Comparison of ENCODE assay signal across 8 cellular contexts in genomic region chr17:75588546-75589016, GRCh38. TPM values are rescaled to one million over a fixed set of nuclear protein-coding genes. Genes with fewer than 3 reads are reported as not detected.
DNase-seq lines count a peak whose midpoint lies in the region; ATAC-seq, FAIRE-seq and TF ChIP-seq lines count a peak whose summit lies in the region.
"Had no signal": no experiment of that assay in that cellular context is flagged by ENCODE, and none has a peak within 500 bp of the region (broad histone marks: within the 10 kb centered on the region; RNA-seq: fewer than 3 reads in every experiment).

No MANE protein-coding gene starts in this region.

- DNase-seq in astrocyte (ENCODE audit: low read depth) (no peak), left lobe of liver (ENCODE audit: low spot score) (peak; percentile 85), substantia nigra (lab: John Stamatoyannopoulos, UW) (peak in 32 of 49 donors; percentile 17 to 95 (median 59)), SHP77 treated with DMSO at 0.1 percent for 48 hours (lab: John Stamatoyannopoulos, UW) (no peak)
- no peak for DNase-seq in stimulated activated CD4-positive, alpha-beta T cell treated with anti-CD3 and anti-CD28 coated beads, Interleukin-2, amount 100 ng/mL, for 48 hours

- H3K9me3 ChIP-seq in astrocyte (ENCODE audit: insufficient read depth, low read depth, low read length), result no peaks in the 10 kb centered on the region

- H3K9ac ChIP-seq in astrocyte (ENCODE audit: low read length), result peak overlapping the region; percentile 31

- H3K4me1 ChIP-seq in astrocyte (ENCODE audit: insufficient read depth, low read length), result no peaks in the 10 kb centered on the region

- H3K4me2 ChIP-seq in astrocyte (ENCODE audit: low read length), result peak overlapping the region; percentile 81

- TF ChIP-seq CTCF in astrocyte (IDR thresholded peaks at IDR 0.05; ENCODE audit: insufficient read depth, low read depth, low read length), result no peak

- H3K4me1 Mint-ChIP-seq in astrocyte (ENCODE audit: low read depth, unreplicated experiment), result peaks cover 3% of the 10 kb centered on the region

- no peaks in the 10 kb centered on the region for H3K36me3 ChIP-seq in astrocyte (ENCODE audit: insufficient read depth, low read length)

- no peaks in the 10 kb centered on the region for H3K79me2 ChIP-seq in astrocyte (ENCODE audit: insufficient read depth, low read length)

- H3K27me3 ChIP-seq in astrocyte (ENCODE audit: insufficient read depth, low read length), result peaks cover 14% of the 10 kb centered on the region

- H3K9me3 Mint-ChIP-seq in astrocyte (ENCODE audit: unreplicated experiment), result peaks cover 11% of the 10 kb centered on the region

- peak overlapping the region; percentile 77 for H2AFZ ChIP-seq in astrocyte (ENCODE audit: low read depth, low read length)

- H3K27me3 Mint-ChIP-seq in astrocyte (ENCODE audit: low read depth, unreplicated experiment), result peaks cover 16% of the 10 kb centered on the region

- H4K20me1 ChIP-seq in astrocyte (ENCODE audit: insufficient read depth, low read length), result no peaks in the 10 kb centered on the region

- H3K36me3 Mint-ChIP-seq in astrocyte (ENCODE audit: low read depth, unreplicated experiment), result peaks cover 2% of the 10 kb centered on the region

- H3K4me3 Mint-ChIP-seq in astrocyte (ENCODE audit: unreplicated experiment), result no peak overlapping the region

- no peak for FAIRE-seq in astrocyte (lab: Jason Lieb, UNC)
- FAIRE-seq: TTC549 had no signal

- ATAC-seq in GM19023 (IDR thresholded peaks at IDR 0.05; ENCODE audit: unreplicated experiment), result peak; percentile 3
- peak; percentile 19 for ATAC-seq in HG03175 (IDR thresholded peaks at IDR 0.05; ENCODE audit: unreplicated experiment)
- peak; percentile 59 for ATAC-seq in left lobe of liver

- H3K27ac ChIP-seq in astrocyte (ENCODE audit: low read depth, low read length), result no peak overlapping the region
- peak overlapping the region; percentile 86 for H3K27ac ChIP-seq in substantia nigra (ENCODE audit: low read depth, low read length, poor library complexity, severe bottlenecking)

- H3K27ac Mint-ChIP-seq in astrocyte (ENCODE audit: unreplicated experiment), result no peak overlapping the region

- H3K4me3 ChIP-seq in astrocyte (ENCODE audit: insufficient read depth, low read depth, low read length), result peak overlapping the region; percentile 33

RNA-seq across cellular contexts. Expression of gene MYO15B, which starts 1.0 kb away (rescaled TPM):
- total RNA-seq in astrocyte (3.5 and 6.2 TPM in 2 replicates), left lobe of liver (34.2 TPM)

RNA-seq across cellular contexts. Expression of gene SMIM5, which starts 44.7 kb away (rescaled TPM):
- 0.07 TPM in 1 of 2 replicates, not detected in the other for total RNA-seq in astrocyte
- total RNA-seq in left lobe of liver, result 0.13 TPM

Comparison
In these comparisons a context has a peak if more than half of its experiments do, and no peak if none do; other contexts are left out.
1. ATAC-seq: peak in every context shown above with its lines; median percentile 59 in left lobe of liver; 19 in HG03175; 3 in GM19023.
2. DNase-seq: peak in left lobe of liver (single experiment) and substantia nigra (32 of 49); none in astrocyte (single experiment), SHP77 treated with DMSO at 0.1 percent for 48 hours (single experiment) and stimulated activated CD4-positive, alpha-beta T cell treated with anti-CD3 and anti-CD28 coated beads, Interleukin-2, amount 100 ng/mL, for 48 hours (0 of 2).